ENCODE assay signal across 22 cellular contexts in the genomic region with DNA sequence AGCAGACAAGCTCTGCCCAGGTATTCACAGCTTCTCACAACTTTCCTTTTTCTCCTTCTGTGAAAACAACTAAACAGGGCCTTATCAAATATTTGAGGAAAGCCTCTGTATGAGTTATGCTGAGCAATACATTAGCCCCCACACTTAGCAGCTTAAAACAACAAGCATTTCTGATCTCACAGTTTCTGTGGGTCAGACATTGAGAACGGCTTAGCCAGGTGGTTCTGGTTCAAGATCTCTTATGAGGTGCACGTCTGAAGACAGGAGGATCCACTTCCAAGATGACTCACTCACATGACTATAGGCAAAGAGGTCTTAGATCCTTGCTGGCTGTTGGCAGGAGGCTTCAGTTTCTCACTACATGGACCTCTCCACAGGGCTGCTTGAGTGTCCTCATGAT.
DNase-seq lines count a peak whose midpoint lies in the region; ATAC-seq, FAIRE-seq and TF ChIP-seq lines count a peak whose summit lies in the region.
"Had no signal": no experiment of that assay in that cellular context is flagged by ENCODE, and none has a peak within 500 bp of the region (broad histone marks: within the 10 kb centered on the region; RNA-seq: fewer than 3 reads in every experiment).

No MANE protein-coding gene starts in this region.

- no peaks in the 10 kb centered on the region for H3K36me3 ChIP-seq in H1 (ENCODE audit: control insufficient read depth in 2 of 4, insufficient read depth in 4 of 4, low read length in 3 of 4)

- POLR2A ChIA-PET in H1 (lab: Charles Lee; ENCODE audit: partially characterized antibody): no interaction called here

- H3K18ac ChIP-seq in H9 (ENCODE audit: insufficient read length, low read depth, low read length): no peak overlapping the region
- H3K18ac ChIP-seq in H1 (ENCODE audit: extremely low read depth, low read length): no peak overlapping the region

- H3K36me3 Mint-ChIP-seq in H9 (ENCODE audit: insufficient read depth in 1 of 3, low read depth in 3 of 3): peaks cover 6 to 15% (median 13%) of the 10 kb centered on the region in 3 experiments
- H3K36me3 Mint-ChIP-seq: CD8-positive, alpha-beta T cell had no signal

- H3K4me2 ChIP-seq in H9 (ENCODE audit: insufficient read depth, insufficient read length, low read length): no peak overlapping the region
- H3K4me2 ChIP-seq in H1 (ENCODE audit: insufficient read depth in 1 of 2, low read depth in 2 of 2, low read length in 2 of 2): no peak overlapping the region

- peak overlapping the region in 1 of 3 experiments; percentile 12; a peak in 1 of 7 replicates for H3K27ac Mint-ChIP-seq in H9
- H3K27ac Mint-ChIP-seq: CD8-positive, alpha-beta T cell had no signal

- no CpG with 5 or more reads among the region's 2 CpGs for WGBS in H9 (ENCODE audit: extremely low coverage, insufficient read length, low lambda C conversion rate)
- WGBS in H1 (ENCODE audit: extremely low coverage in 1 of 2, insufficient coverage in 1 of 2, insufficient read length in 1 of 2, insufficient replicate concordance in 2 of 2, low coverage in 1 of 2, low lambda C conversion rate in 2 of 2, missing lambda C conversion rate in 1 of 2), 2 experiments: 88% methylated on average over 2 of the region's 2 CpGs; no CpG with 5 or more reads in 1 of the 2 experiments

- no peak for FAIRE-seq in H1 (lab: Jason Lieb, UNC)
- FAIRE-seq: G401.6, GM12892 had no signal

- H3K79me1 ChIP-seq in H9 (ENCODE audit: insufficient read depth, low read depth, low read length, poor library complexity, severe bottlenecking): no peaks in the 10 kb centered on the region
- no peaks in the 10 kb centered on the region for H3K79me1 ChIP-seq in H1 (ENCODE audit: low read depth, low read length)

- H3K23me2 ChIP-seq in H9 (ENCODE audit: insufficient read length, low read depth, low read length, poor library complexity, severe bottlenecking) (no peaks in the 10 kb centered on the region), H1 (ENCODE audit: low read depth, low read length) (no peaks in the 10 kb centered on the region)

- no peak overlapping the region for H3K9ac ChIP-seq in H9 (ENCODE audit: extremely low read depth, insufficient read length, low read length)
- H3K9ac ChIP-seq in H1 (replicated peaks in 1 of 4; ENCODE audit: extremely low read depth in 1 of 4, low read depth in 3 of 4, low read length in 3 of 4): no peak overlapping the region
- H3K9ac ChIP-seq: GM23248 had no signal

- no peaks in the 10 kb centered on the region for H3K27me3 Mint-ChIP-seq in H9 (ENCODE audit: low read depth)

- H2BK20ac ChIP-seq in H9 (ENCODE audit: low read depth, low read length, poor library complexity, severe bottlenecking) (no peak overlapping the region), H1 (ENCODE audit: low read length) (peak overlapping the region; percentile 16; the same call in 1 of the 2 replicates)

- no peak overlapping the region for H3K4me3 ChIP-seq in H1 (ENCODE audit: extremely low read depth in 1 of 4, insufficient read depth in 2 of 4, low read depth in 3 of 4, low read length in 4 of 4)
- H3K4me3 ChIP-seq: GM23248, SJCRH30 had no signal

- no peak overlapping the region for H3T11ph ChIP-seq in H9 (ENCODE audit: low read length)

- H2BK12ac ChIP-seq in H9 (ENCODE audit: insufficient read length, low read depth, low read length) (no peak overlapping the region), H1 (ENCODE audit: low read depth, low read length) (no peak overlapping the region)

- no peak for ATAC-seq in HG02678 (IDR thresholded peaks at IDR 0.05; ENCODE audit: unreplicated experiment)
- ATAC-seq: CD8-positive, alpha-beta T cell had no signal

- no peak for TF ChIP-seq POLR2A in H1 (IDR thresholded peaks at IDR 0.05; ENCODE audit: control extremely low read depth in 1 of 2, low read depth in 2 of 2, low read length in 2 of 2)

- H3K79me2 ChIP-seq in H9 (ENCODE audit: insufficient read depth, low read length) (no peaks in the 10 kb centered on the region; the same call in 1 of the 2 replicates), H1 (ENCODE audit: control insufficient read depth in 1 of 2, insufficient read depth in 2 of 2, low read length in 2 of 2) (no peaks in the 10 kb centered on the region)

- H2BK15ac ChIP-seq in H9 (ENCODE audit: low read depth, low read length) (no peak overlapping the region), H1 (ENCODE audit: low read length) (no peak overlapping the region; the same call in 1 of the 2 replicates)

- H3K4me3 Mint-ChIP-seq in H9: no peak overlapping the region
- H3K4me3 Mint-ChIP-seq: CD8-positive, alpha-beta T cell had no signal

- peaks cover 24 to 26% of the 10 kb centered on the region in 2 experiments for H3K9me3 Mint-ChIP-seq in H9

- H2BK120ac ChIP-seq in H9 (ENCODE audit: low read depth, low read length, poor library complexity, severe bottlenecking): no peak overlapping the region
- no peak overlapping the region for H2BK120ac ChIP-seq in H1 (replicated peaks; ENCODE audit: low read depth, low read length)

- H3K27me3 ChIP-seq in H9 (ENCODE audit: insufficient read depth, low read length) (no peaks in the 10 kb centered on the region), H1 (replicated peaks in 1 of 4; ENCODE audit: control insufficient read depth in 3 of 4, extremely low read depth in 1 of 4, insufficient read depth in 3 of 4, low read length in 3 of 4) (no peaks in the 10 kb centered on the region; a peak in 1 of 7 replicates)
- H3K27me3 ChIP-seq: SJCRH30 had no signal

- H3K4me1 Mint-ChIP-seq in H9: peaks cover 23 to 26% of the 10 kb centered on the region in 2 experiments

- TF ChIP-seq EP300 in H1 (IDR thresholded peaks at IDR 0.05; ENCODE audit: borderline replicate concordance in 1 of 2, low read depth in 2 of 2, low read length in 2 of 2): no peak

- H4K5ac ChIP-seq in H9 (ENCODE audit: insufficient read length, low read depth, low read length) (no peak overlapping the region), H1 (ENCODE audit: insufficient read length, low read depth, low read length) (no peak overlapping the region)

- no peak overlapping the region for H3K27ac ChIP-seq in H9 (ENCODE audit: insufficient read length, low read depth, low read length)
- H3K27ac ChIP-seq in H1 (ENCODE audit: low read depth, low read length): no peak overlapping the region
- H3K27ac ChIP-seq: GM23248, SJCRH30 had no signal

- H3K56ac ChIP-seq in H9 (ENCODE audit: insufficient read length, low read depth, low read length): no peak overlapping the region
- H3K56ac ChIP-seq in H1 (replicated peaks; ENCODE audit: insufficient read length, low read depth, low read length): no peak overlapping the region

- no peak overlapping the region for H2AK5ac ChIP-seq in H9 (ENCODE audit: insufficient read length, low read length)
- no peak overlapping the region for H2AK5ac ChIP-seq in H1 (ENCODE audit: low read depth, low read length)

- H4K8ac ChIP-seq in H9 (replicated peaks; ENCODE audit: insufficient read length, low read depth, low read length): no peak overlapping the region
- H4K8ac ChIP-seq in H1 (ENCODE audit: extremely low read depth, insufficient read depth, low read length): no peak overlapping the region

- H2BK5ac ChIP-seq in H9 (ENCODE audit: insufficient read length, low read length) (no peak overlapping the region), H1 (ENCODE audit: low read depth, low read length) (no peak overlapping the region)

- no peak for TF ChIP-seq RAD21 in H1 (IDR thresholded peaks at IDR 0.05 in 1 of 2, conservative IDR thresholded peaks at IDR 0.05 in 1 of 2; ENCODE audit: low read depth in 2 of 2, low read length in 2 of 2)

- H3K4ac ChIP-seq in H9 (ENCODE audit: low read depth, low read length): no peak overlapping the region
- no peak overlapping the region for H3K4ac ChIP-seq in H1 (replicated peaks; ENCODE audit: insufficient read length, low read depth, low read length)

- H3K23ac ChIP-seq in H9 (ENCODE audit: insufficient read length, low read depth, low read length) (no peak overlapping the region), H1 (ENCODE audit: insufficient read length) (no peak overlapping the region)

- no peak for TF ChIP-seq CTCF in H9 (conservative IDR thresholded peaks at IDR 0.05)
- no peak for TF ChIP-seq CTCF in H1 (IDR thresholded peaks at IDR 0.05; ENCODE audit: control extremely low read depth in 1 of 3, insufficient read depth in 1 of 3, low read depth in 1 of 3, low read length in 3 of 3)

- peak; percentile 20 for DNase-seq in H9
- DNase-seq in H1 (ENCODE audit: low read depth in 1 of 2, low spot score in 2 of 2): no peak
- peak; percentile 4 for DNase-seq in non-pigmented ciliary epithelial cell (ENCODE audit: low read depth)
- no peak for DNase-seq in D341Med (ENCODE audit: low spot score)
- DNase-seq in NCI-H1105 treated with DMSO at 0.1 percent for 48 hours (lab: John Stamatoyannopoulos, UW): no peak
- DNase-seq: AML-193; C1 segment of cervical spinal cord; CD8-positive, alpha-beta T cell; DMS153; GM23248; HCEC 1CT; KG1; NCI-H1417; NCI-H1694 treated with DMSO at 0.1 percent for 48 hours; NCI-H2107; NCI-H446 treated with DMSO at 0.1 percent for 48 hours; NCI-H526 treated with DMSO at 0.1 percent for 48 hours; SJCRH30 had no signal

- H4K91ac ChIP-seq in H9 (ENCODE audit: insufficient read length, low read depth, low read length) (no peak overlapping the region), H1 (replicated peaks; ENCODE audit: insufficient read length, low read length) (no peak overlapping the region)

- CTCF ChIA-PET in H1 (lab: Charles Lee; ENCODE audit: partially characterized antibody): interaction anchor here (1.0 kb wide), 1 partner anchor 10 kb away, joined by 3 read pairs; no protein-coding TSS in a partner anchor

- H3K9me3 ChIP-seq in H9 (ENCODE audit: control insufficient read depth, low read depth, low read length): peaks cover 4% of the 10 kb centered on the region
- H3K9me3 ChIP-seq in H1 (ENCODE audit: insufficient read depth in 2 of 2, low read depth in 1 of 2, low read length in 1 of 2): peaks cover 4 to 8% of the 10 kb centered on the region in 2 experiments
- H3K9me3 ChIP-seq: SJCRH30 had no signal

- H4K20me1 ChIP-seq in H9 (ENCODE audit: control insufficient read depth, insufficient read depth, insufficient read length): no peaks in the 10 kb centered on the region
- H4K20me1 ChIP-seq in H1 (replicated peaks in 1 of 2; ENCODE audit: control insufficient read depth in 1 of 2, insufficient read depth in 2 of 2, low read length in 2 of 2): no peaks in the 10 kb centered on the region

- H3K4me1 ChIP-seq in H9 (ENCODE audit: insufficient read depth, low read length) (peaks cover 6% of the 10 kb centered on the region; the same call in 1 of the 2 replicates), H1 (replicated peaks in 1 of 4; ENCODE audit: control insufficient read depth in 3 of 4, insufficient read depth in 4 of 4, low read length in 3 of 4) (peaks cover 0 to 5% (median 5%) of the 10 kb centered on the region in 4 experiments; a peak in 4 of 7 replicates)

- H3K14ac ChIP-seq in H9 (ENCODE audit: insufficient read depth, low read length) (no peak overlapping the region), H1 (ENCODE audit: insufficient read length) (no peak overlapping the region)

- H2AFZ ChIP-seq in H9 (ENCODE audit: low read length) (no peak overlapping the region), H1 (ENCODE audit: low read length) (no peak overlapping the region)
- H2AFZ ChIP-seq: GM23248 had no signal

TF ChIP-seq in PFSK-1, 5 proteins besides CTCF, POLR2A, EP300 and RAD21 (continues in another document):
- no peak for TF ChIP-seq SIN3A (IDR thresholded peaks at IDR 0.05; ENCODE audit: borderline replicate concordance, insufficient read depth, low read length)

TF ChIP-seq in H1, 55 proteins besides CTCF, POLR2A, EP300 and RAD21 (continues in another document):
- no peak for TF ChIP-seq TAF1 (IDR thresholded peaks at IDR 0.05; ENCODE audit: low read depth, low read length)

Comparison
In these comparisons a context has a peak if more than half of its experiments do, and no peak if none do; other contexts are left out.
1. DNase-seq: peak in H9 (single experiment) and non-pigmented ciliary epithelial cell (single experiment); none in H1 (0 of 2), D341Med (single experiment) and NCI-H1105 treated with DMSO at 0.1 percent for 48 hours (single experiment).